Comparison of ENCODE assay signal across 8 cellular contexts in genomic region chr6:25991785-25992412, GRCh38. TPM values are rescaled to one million over a fixed set of nuclear protein-coding genes. Genes with fewer than 3 reads are reported as not detected.
DNase-seq lines count a peak whose midpoint lies in the region; ATAC-seq and TF ChIP-seq lines count a peak whose summit lies in the region.

No MANE protein-coding gene starts in this region.

- peak overlapping the region; percentile 86 for H2AFZ ChIP-seq in neuron (ENCODE audit: low read depth, low read length)

- no peak for TF ChIP-seq RAD21 in Ishikawa (IDR thresholded peaks at IDR 0.05; ENCODE audit: low read depth)

- no peak for TF ChIP-seq EP300 in Ishikawa (IDR thresholded peaks at IDR 0.05; ENCODE audit: borderline replicate concordance)

- peak; percentile 21 for DNase-seq in DMS79 treated with DMSO at 0.1 percent for 48 hours (lab: John Stamatoyannopoulos, UW)
- peak; percentile 35 for DNase-seq in SHP77 treated with DMSO at 0.1 percent for 48 hours (lab: John Stamatoyannopoulos, UW)
- peak; percentile 35 for DNase-seq in activated naive CD4-positive, alpha-beta T cell treated with anti-CD3 and anti-CD28 coated beads, Interleukin-2, amount 50 U/mL, for 16 hours
- DNase-seq in germinal center (ENCODE audit: low spot score) = peak; percentile 72
- peak; percentile 15 for DNase-seq in thoracic aorta (ENCODE audit: low spot score)

- no peak for TF ChIP-seq CTCF in thoracic aorta (IDR thresholded peaks at IDR 0.05)

- H3K36me3 ChIP-seq in neuron (ENCODE audit: insufficient read depth, low read length) = no peaks in the 10 kb centered on the region
- H3K36me3 ChIP-seq in thoracic aorta = no peaks in the 10 kb centered on the region

- H3K27me3 ChIP-seq in neuron (ENCODE audit: insufficient read depth, low read length) = no peaks in the 10 kb centered on the region
- no peaks in the 10 kb centered on the region for H3K27me3 ChIP-seq in thoracic aorta (replicated peaks; ENCODE audit: insufficient read depth)

- peak; percentile 60 for ATAC-seq in GM21723 (IDR thresholded peaks at IDR 0.05; ENCODE audit: unreplicated experiment)
- ATAC-seq in thoracic aorta (ENCODE audit: insufficient number of reproducible peaks, low FRiP score, low read depth) = peak; percentile 57

- H3K9me3 ChIP-seq in neuron (ENCODE audit: low read length) (no peaks in the 10 kb centered on the region), thoracic aorta (no peaks in the 10 kb centered on the region)

- H3K4me3 ChIP-seq in neuron (ENCODE audit: low read length) (peak overlapping the region; percentile 53), thoracic aorta (peak overlapping the region; percentile 83)

- H3K27ac ChIP-seq in thoracic aorta = peak overlapping the region; percentile 94 to 96

- H3K4me1 ChIP-seq in neuron (ENCODE audit: insufficient read depth, low read length) = no peaks in the 10 kb centered on the region
- H3K4me1 ChIP-seq in thoracic aorta (ENCODE audit: control insufficient read depth in 1 of 2, low read depth in 2 of 2) = peaks cover 9% of the 10 kb centered on the region in 2 donors

TF ChIP-seq in Ishikawa, 13 proteins besides CTCF, POLR2A, EP300 and RAD21:
- TF ChIP-seq MAX (IDR thresholded peaks at IDR 0.05) = 0 out of 2 replicates have a peak, but pooled peaks have one; percentile 32
- no peak for TF ChIP-seq USF1 (IDR thresholded peaks at IDR 0.05)

RNA-seq across cellular contexts. Expression of gene TRIM38, which starts 29.3 kb away (rescaled TPM):
- 10 to 100 TPM; 19.5 to 25.1 TPM for total RNA-seq in thoracic aorta

Comparison
In these comparisons a context has a peak if more than half of its experiments do, and no peak if none do; other contexts are left out.
1. Peak in every context shown above with its lines: DNase-seq, ATAC-seq, H3K4me3 ChIP-seq and H3K27ac ChIP-seq.
2. DNase-seq: peak in every context shown above with its lines; median percentile 72 in germinal center; 35 in SHP77 treated with DMSO at 0.1 percent for 48 hours; 35 in activated naive CD4-positive, alpha-beta T cell treated with anti-CD3 and anti-CD28 coated beads, Interleukin-2, amount 50 U/mL, for 16 hours; 21 in DMS79 treated with DMSO at 0.1 percent for 48 hours; 15 in thoracic aorta.